Comparison of ENCODE assay signal across 1 cellular context in the genomic region with DNA sequence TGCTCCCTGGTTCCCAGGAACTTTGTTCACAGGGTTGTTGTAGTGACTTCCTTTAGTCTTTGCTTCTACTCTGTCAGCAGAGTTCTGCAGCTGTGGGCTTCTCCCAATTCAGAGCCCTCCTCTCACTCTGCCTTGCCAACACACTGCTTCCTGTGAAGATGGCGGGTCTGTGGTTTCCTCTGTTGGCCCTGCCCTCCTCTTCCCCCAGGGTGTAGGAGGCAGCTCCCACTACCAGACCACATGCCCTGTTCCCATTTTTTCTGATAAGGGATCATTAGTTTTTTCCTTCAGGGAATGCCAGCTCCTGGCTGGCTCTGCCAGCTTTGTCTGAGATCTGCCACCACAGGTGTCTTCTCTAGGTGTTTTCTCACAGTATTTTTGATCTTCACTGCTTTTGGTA.
TF ChIP-seq lines count a peak whose summit lies in the region.

No MANE protein-coding gene starts in this region.

TF ChIP-seq in H1, 55 proteins besides CTCF, POLR2A, EP300 and RAD21 (continued from another document):
- no peak for TF ChIP-seq NRF1 (IDR thresholded peaks at IDR 0.05; ENCODE audit: low read depth, low read length)
- no peak for TF ChIP-seq TEAD4 (IDR thresholded peaks at IDR 0.05; ENCODE audit: low read depth, low read length)
- no peak for TF ChIP-seq GABPA (IDR thresholded peaks at IDR 0.05; ENCODE audit: borderline replicate concordance, insufficient read depth, low read length)
- TF ChIP-seq, protein P1, sequence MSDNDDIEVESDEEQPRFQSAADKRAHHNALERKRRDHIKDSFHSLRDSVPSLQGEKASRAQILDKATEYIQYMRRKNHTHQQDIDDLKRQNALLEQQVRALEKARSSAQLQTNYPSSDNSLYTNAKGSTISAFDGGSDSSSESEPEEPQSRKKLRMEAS (IDR thresholded peaks at IDR 0.05) = no peak
- no peak for TF ChIP-seq JUND (IDR thresholded peaks at IDR 0.05; ENCODE audit: low read length)
- no peak for TF ChIP-seq RXRA (IDR thresholded peaks at IDR 0.05; ENCODE audit: insufficient read depth, low read depth, low read length)
